ENCODE assay signal across 8 cellular contexts in genomic region chr16:2537451-2538379, GRCh38. TPM values are rescaled to one million over a fixed set of nuclear protein-coding genes. Genes with fewer than 3 reads are reported as not detected.
DNase-seq lines count a peak whose midpoint lies in the region; ATAC-seq and TF ChIP-seq lines count a peak whose summit lies in the region.

PDPK1 (plus strand) TSS chr16:2538021; CDS start chr16:2538113, 92 bp downstream.

- H3K27me3 ChIP-seq in BJ (ENCODE audit: control insufficient read depth, insufficient read depth, low read length) (no peaks in the 10 kb centered on the region), left lung (no peaks in the 10 kb centered on the region)

- H3K4me3 ChIP-seq in BJ (ENCODE audit: low read depth, low read length) (peak within 1 kb of the TSS; percentile 70), coronary artery (peak within 1 kb of the TSS; percentile 98), left lung (peak within 1 kb of the TSS; percentile 50 to 60)

- POLR2A ChIA-PET in BJ (lab: Charles Lee) = no interaction called here
- POLR2A ChIA-PET in activated CD4-positive, alpha-beta T cell treated with anti-CD3 and anti-CD28 coated beads, Interleukin-2, amount 10 ng/mL, durations not matched to agents 7 days and 5 days (lab: Charles Lee) = interaction anchor here (0.8 kb wide), 1 partner anchor 1896 kb away, joined by 3 read pairs; no protein-coding TSS in a partner anchor

- H3K27ac ChIP-seq in coronary artery (peak within 1 kb of the TSS; percentile 62 to 96), left lung (peak within 1 kb of the TSS; percentile 79 to 92)

- peak within 1 kb of the TSS; percentile 83 for H3K4me3 Mint-ChIP-seq in activated CD4-positive, alpha-beta T cell treated with anti-CD3 and anti-CD28 coated beads, Interleukin-2, amount 10 ng/mL, durations not matched to agents 7 days and 5 days

- TF ChIP-seq CTCF in BJ (IDR thresholded peaks at IDR 0.05; ENCODE audit: insufficient read depth, low read depth, low read length) (no peak), coronary artery (IDR thresholded peaks at IDR 0.05) (no peak), left lung (IDR thresholded peaks at IDR 0.05) (no peak)

- H3K4me1 Mint-ChIP-seq in activated CD4-positive, alpha-beta T cell treated with anti-CD3 and anti-CD28 coated beads, Interleukin-2, amount 10 ng/mL, durations not matched to agents 7 days and 5 days = peaks cover 46% of the 10 kb centered on the region

- H3K36me3 ChIP-seq in BJ (ENCODE audit: control insufficient read depth, insufficient read depth, low read length) = no peaks in the 10 kb centered on the region
- peaks cover 0 to 5% of the 10 kb centered on the region in 2 donors for H3K36me3 ChIP-seq in left lung

- H3K4me1 ChIP-seq in left lung = peaks cover 15 to 72% of the 10 kb centered on the region in 2 donors

- no peaks in the 10 kb centered on the region for H3K9me3 ChIP-seq in left lung

- intact Hi-C loops in left lung (cut with DNase I) = no loop called here

- H3K36me3 Mint-ChIP-seq in activated CD4-positive, alpha-beta T cell treated with anti-CD3 and anti-CD28 coated beads, Interleukin-2, amount 10 ng/mL, durations not matched to agents 7 days and 5 days (ENCODE audit: low read depth) = peaks cover 5% of the 10 kb centered on the region

- no peaks in the 10 kb centered on the region for H3K9me3 Mint-ChIP-seq in activated CD4-positive, alpha-beta T cell treated with anti-CD3 and anti-CD28 coated beads, Interleukin-2, amount 10 ng/mL, durations not matched to agents 7 days and 5 days

- H3K27me3 Mint-ChIP-seq in activated CD4-positive, alpha-beta T cell treated with anti-CD3 and anti-CD28 coated beads, Interleukin-2, amount 10 ng/mL, durations not matched to agents 7 days and 5 days = no peaks in the 10 kb centered on the region

- DNase-seq in BJ (ENCODE audit: low read depth) (peak; percentile 57), NCI-H526 (lab: John Stamatoyannopoulos, UW) (peak; percentile 63 to 92), coronary artery (ENCODE audit: low spot score) (peak; percentile 96), left lung (peak; percentile 96 to 98)
- DNase-seq in activated CD4-positive, alpha-beta T cell treated with anti-CD3 and anti-CD28 coated beads, Interleukin-2, amount 10 ng/mL, durations not matched to agents 7 days and 5 days = peak; percentile 93
- DNase-seq in stimulated activated CD4-positive, alpha-beta T cell treated with anti-CD3 and anti-CD28 coated beads, Interleukin-2, amount 100 ng/mL, for 4 hours (ENCODE audit: low read depth) = peak; percentile 94

- CTCF ChIA-PET in BJ (lab: Yijun Ruan, JAX) = no interaction called here
- CTCF ChIA-PET in activated CD4-positive, alpha-beta T cell treated with anti-CD3 and anti-CD28 coated beads, Interleukin-2, amount 10 ng/mL, durations not matched to agents 7 days and 5 days (lab: Charles Lee) = no interaction called here

- H3K27ac Mint-ChIP-seq in activated CD4-positive, alpha-beta T cell treated with anti-CD3 and anti-CD28 coated beads, Interleukin-2, amount 10 ng/mL, durations not matched to agents 7 days and 5 days = peak within 1 kb of the TSS; percentile 95

- ATAC-seq in GM19328 (IDR thresholded peaks at IDR 0.05; ENCODE audit: unreplicated experiment) = peak; percentile 87
- peak; percentile 41 for ATAC-seq in HG03469 (IDR thresholded peaks at IDR 0.05; ENCODE audit: unreplicated experiment)
- ATAC-seq in left lung = peak; percentile 94

RNA-seq across cellular contexts. Expression of gene PDPK1, which starts in this region (rescaled TPM):
- polyA plus RNA-seq in BJ (2011; rRNA removed) = 25.0 and 31.3 TPM in 2 replicates
- polyA minus RNA-seq in BJ (2011; rRNA and poly(A)+ RNA removed) = 13.6 and 16.1 TPM in 2 replicates
- total RNA-seq in activated CD4-positive, alpha-beta T cell treated with anti-CD3 and anti-CD28 coated beads, Interleukin-2, amount 10 ng/mL, durations not matched to agents 7 days and 5 days = 10 to 100 TPM; 43.3 to 46.1 TPM
- total RNA-seq in left lung = 10 to 100 TPM; 56.4 to 64.8 TPM

Comparison
In these comparisons a context has a peak if more than half of its experiments do, and no peak if none do; other contexts are left out.
1. Peak in every context shown above with its lines: DNase-seq, ATAC-seq, H3K4me3 ChIP-seq and H3K27ac ChIP-seq.
2. ATAC-seq: peak in every context shown above with its lines; median percentile 94 in left lung; 87 in GM19328; 41 in HG03469.